In the genomic region with DNA sequence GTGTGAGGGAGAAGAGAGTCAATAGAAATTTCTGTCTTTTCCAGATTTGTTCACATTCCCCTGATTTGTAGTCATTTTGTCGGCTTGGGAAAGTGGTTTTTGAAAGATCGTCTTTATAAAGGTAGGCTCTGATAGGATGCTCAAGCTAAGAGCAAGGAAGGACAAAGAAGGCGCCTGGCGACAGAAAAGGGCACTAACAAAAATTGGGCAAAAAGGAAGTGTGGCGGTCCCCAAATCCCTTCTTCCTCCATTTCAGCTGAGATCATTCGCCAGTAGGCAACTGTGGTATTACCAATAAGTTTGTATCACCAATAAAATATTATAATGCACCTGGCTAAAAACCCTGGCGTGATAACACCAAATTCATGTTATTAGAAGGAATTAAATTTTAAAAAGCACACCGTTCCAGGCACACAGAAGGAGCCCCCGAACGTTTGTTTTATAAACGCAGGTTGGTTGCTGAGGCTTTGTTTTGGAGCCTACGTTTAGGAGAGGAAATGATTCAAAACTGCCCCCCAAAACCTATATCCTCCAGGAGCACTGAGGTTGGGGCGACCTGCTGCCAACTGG, we compare ENCODE assay signal across 8 cellular contexts. TPM values are rescaled to one million over a fixed set of nuclear protein-coding genes. Genes with fewer than 3 reads are reported as not detected.
DNase-seq lines count a peak whose midpoint lies in the region; ATAC-seq, FAIRE-seq and TF ChIP-seq lines count a peak whose summit lies in the region.

No MANE protein-coding gene starts in this region.

- no peak for TF ChIP-seq RAD21 in neural cell (conservative IDR thresholded peaks at IDR 0.05)

- ATAC-seq in left colon, result no peak

- peak overlapping the region; percentile 89 for H3K9ac ChIP-seq in BLaER1
- H3K9ac ChIP-seq in neural cell (ENCODE audit: low read length), result peak overlapping the region; percentile 88

- peaks cover 34% of the 10 kb centered on the region for H3K79me2 ChIP-seq in neural cell (replicated peaks; ENCODE audit: insufficient read depth, low read length)

- intact Hi-C loops in left colon (cut with DNase I, micrococcal nuclease), result no loop called here

- H3K27ac ChIP-seq in BLaER1, result peak overlapping the region; percentile 91
- peak overlapping the region; percentile 38 for H3K27ac ChIP-seq in ectodermal cell (ENCODE audit: insufficient read depth, low read depth, low read length, poor library complexity, severe bottlenecking)
- peak overlapping the region; percentile 86 for H3K27ac ChIP-seq in neural cell (ENCODE audit: low read length)

- H3K36me3 ChIP-seq in BLaER1 (no peaks in the 10 kb centered on the region), ectodermal cell (ENCODE audit: control insufficient read depth, insufficient read depth, low read length) (no peaks in the 10 kb centered on the region), neural cell (ENCODE audit: insufficient read depth, low read length) (no peaks in the 10 kb centered on the region)

- peaks cover 15% of the 10 kb centered on the region; the same call in 1 of the 2 replicates for H4K20me1 ChIP-seq in BLaER1
- H4K20me1 ChIP-seq in neural cell (ENCODE audit: insufficient read depth), result no peaks in the 10 kb centered on the region

- no peak for TF ChIP-seq CTCF in LNCaP clone FGC (IDR thresholded peaks at IDR 0.05; ENCODE audit: control insufficient read depth, extremely low read depth, insufficient read depth)
- no peak for TF ChIP-seq CTCF in neural cell (IDR thresholded peaks at IDR 0.05; ENCODE audit: poor library complexity, severe bottlenecking)

- H3K9me2 ChIP-seq in neural cell (ENCODE audit: insufficient read depth, low read length), result no peaks in the 10 kb centered on the region

- no peaks in the 10 kb centered on the region for H3K9me3 ChIP-seq in BLaER1
- no peaks in the 10 kb centered on the region for H3K9me3 ChIP-seq in ectodermal cell (ENCODE audit: control insufficient read depth, low read length)
- H3K9me3 ChIP-seq in neural cell (ENCODE audit: low read length), result no peaks in the 10 kb centered on the region

- DNase-seq in LNCaP clone FGC (ENCODE audit: low read depth) (no peak), left colon (no peak), H54 (ENCODE audit: insufficient read length, low spot score) (no peak), NCI-H1694 (lab: John Stamatoyannopoulos, UW) (no peak), AG08396 (ENCODE audit: low spot score) (no peak)

- no peaks in the 10 kb centered on the region for H3K27me3 ChIP-seq in BLaER1
- no peaks in the 10 kb centered on the region for H3K27me3 ChIP-seq in ectodermal cell (ENCODE audit: control insufficient read depth, insufficient read depth, low read length, poor library complexity, severe bottlenecking)
- H3K27me3 ChIP-seq in neural cell (ENCODE audit: insufficient read depth, low read depth, low read length), result no peaks in the 10 kb centered on the region

- WGBS in ectodermal cell, 2 experiments, result 42 to 47% methylated on average over 10 to 13 of the region's 13 CpGs

- H3K4me3 ChIP-seq in BLaER1 (peak overlapping the region; percentile 93), LNCaP clone FGC (ENCODE audit: low read depth, low read length) (peak overlapping the region; percentile 74), ectodermal cell (ENCODE audit: insufficient read depth, low read depth, low read length) (peak overlapping the region; percentile 94), neural cell (ENCODE audit: low read length) (peak overlapping the region; percentile 84)

- H3K4me2 ChIP-seq in BLaER1 (peak overlapping the region; percentile 65), neural cell (ENCODE audit: low read length) (peak overlapping the region; percentile 49)

- peaks cover 38% of the 10 kb centered on the region for H3K4me1 ChIP-seq in BLaER1
- no peaks in the 10 kb centered on the region for H3K4me1 ChIP-seq in ectodermal cell (ENCODE audit: control insufficient read depth, insufficient read depth, low read length)

- TF ChIP-seq EP300 in neural cell (conservative IDR thresholded peaks at IDR 0.05; ENCODE audit: poor library complexity, severe bottlenecking), result no peak

- no peak for FAIRE-seq in H54 (lab: Jason Lieb, UNC)

- H3F3A ChIP-seq in neural cell (ENCODE audit: insufficient read depth, low read length, poor library complexity, severe bottlenecking), result no peaks in the 10 kb centered on the region

- no peak for TF ChIP-seq POLR2A in H54 (IDR thresholded peaks at IDR 0.05; ENCODE audit: low read depth, low read length)

- H2AFZ ChIP-seq in neural cell (ENCODE audit: low read depth, low read length), result peak overlapping the region; percentile 17

TF ChIP-seq in neural cell, 6 proteins besides CTCF, POLR2A, EP300 and RAD21:
- TF ChIP-seq TAF1 (IDR thresholded peaks at IDR 0.05; ENCODE audit: low read depth) (no peak), POLR2AphosphoS5 (IDR thresholded peaks at IDR 0.05) (no peak), EZH2 (IDR thresholded peaks at IDR 0.05; ENCODE audit: borderline replicate concordance, insufficient read depth, low read length, poor library complexity, severe bottlenecking) (no peak)

RNA-seq across cellular contexts. Expression of a gene that starts 0.8 kb away (rescaled TPM):
- polyA plus RNA-seq in ectodermal cell (2013, experiment 1 of 4), result 25.2 TPM
- 22.8 TPM for polyA plus RNA-seq in ectodermal cell (2013, experiment 2 of 4)
- polyA plus RNA-seq in ectodermal cell (2013, experiment 3 of 4), result 34.6 TPM
- polyA plus RNA-seq in ectodermal cell (2013, experiment 4 of 4), result 27.6 TPM
- 14.2 and 22.0 TPM in 2 replicates for polyA plus RNA-seq in neural cell
- 93.2 and 109 TPM in 2 replicates for polyA minus RNA-seq in neural cell
- total RNA-seq in left colon, result 10 to 100 TPM; 25.1 to 25.9 TPM

Comparison
In these comparisons a context has a peak if more than half of its experiments do, and no peak if none do; other contexts are left out.
1. H3K27ac ChIP-seq: peak in every context shown above with its lines; median percentile 91 in BLaER1; 86 in neural cell; 38 in ectodermal cell.